ENCODE assay signal across 8 cellular contexts in genomic region chr3:42590989-42591756, GRCh38. TPM values are rescaled to one million over a fixed set of nuclear protein-coding genes. Genes with fewer than 3 reads are reported as not detected.
A peak's percentile ranks its signal among the peaks of the same experiment; 100 is the strongest.
DNase-seq lines count a peak whose midpoint lies in the region; ATAC-seq and TF ChIP-seq lines count a peak whose summit lies in the region.

No MANE protein-coding gene starts in this region.

- peak overlapping the region; percentile 54 for H3K27ac ChIP-seq in GM23248
- H3K27ac ChIP-seq in RWPE1 = peak overlapping the region; percentile 82
- peak overlapping the region; percentile 58 for H3K27ac ChIP-seq in epithelial cell of prostate
- peak overlapping the region; percentile 70 to 77 for H3K27ac ChIP-seq in ovary

- H3K4me1 ChIP-seq in GM23248 (ENCODE audit: insufficient read depth) = peaks cover 8% of the 10 kb centered on the region; the same call in 1 of the 2 replicates
- H3K4me1 ChIP-seq in ovary (ENCODE audit: insufficient read depth) = no peaks in the 10 kb centered on the region

- TF ChIP-seq EP300 in ovary (IDR thresholded peaks at IDR 0.05) = no peak

- peaks cover 7% of the 10 kb centered on the region; the same call in 1 of the 2 replicates for H3F3A ChIP-seq in GM23248 (ENCODE audit: insufficient read depth)

- H3K9me3 ChIP-seq in GM23248 (ENCODE audit: low read depth) (no peaks in the 10 kb centered on the region), ovary (no peaks in the 10 kb centered on the region)

- CTCF ChIA-PET in RWPE1 (lab: Yijun Ruan, JAX) = no interaction called here

- H2AFZ ChIP-seq in GM23248 = peak overlapping the region; percentile 66

- in situ Hi-C loops in GM23248 (cut with MboI) = no loop called here

- DNase-seq in GM23248 = peak; percentile 51
- DNase-seq in RWPE1 (ENCODE audit: low spot score) = no peak
- no peak for DNase-seq in epithelial cell of prostate (ENCODE audit: low read depth, low spot score)
- DNase-seq in ovary = peak in 2 of 5 donors; percentile 34 to 47
- DNase-seq in hippocampal formation (lab: John Stamatoyannopoulos, UW) = no peak
- no peak for DNase-seq in T-helper 9 cell
- no peak for DNase-seq in SK-N-DZ (ENCODE audit: low spot score)

- H3K9ac ChIP-seq in GM23248 = peak overlapping the region; percentile 85

- peaks cover 53% of the 10 kb centered on the region for H3K79me2 ChIP-seq in GM23248 (ENCODE audit: insufficient read depth)

- H3K4me2 ChIP-seq in GM23248 (ENCODE audit: unreplicated experiment) = peak overlapping the region; percentile 73

- POLR2A ChIA-PET in RWPE1 (lab: Yijun Ruan, JAX; ENCODE audit: low non-redundant PET) = interaction anchor here (0.6 to 1.6 kb wide), 3 partner anchors 9 to 530 kb away, joined by 3 to 8 read pairs (median 6); partner anchors contain the start of gene NKTR

- H3K9me2 ChIP-seq in GM23248 (ENCODE audit: insufficient read depth) = no peaks in the 10 kb centered on the region

- 4 to 8% methylated on average over 26 to 44 of the region's 44 CpGs for WGBS in GM23248 (ENCODE audit: low coverage in 1 of 2, low lambda C conversion rate in 2 of 2, missing lambda C conversion rate in 2 of 2), 2 experiments
- 4 to 7% (median 6%) methylated on average over 42 to 44 of the region's 44 CpGs for WGBS in ovary, 3 donors

- peaks cover 16% of the 10 kb centered on the region; the same call in 1 of the 2 replicates for H3K36me3 ChIP-seq in GM23248 (ENCODE audit: low read depth)
- no peaks in the 10 kb centered on the region for H3K36me3 ChIP-seq in ovary

- no peaks in the 10 kb centered on the region for H3K27me3 ChIP-seq in GM23248 (replicated peaks; ENCODE audit: insufficient read depth)
- no peaks in the 10 kb centered on the region for H3K27me3 ChIP-seq in ovary

- no peak for ATAC-seq in GM19467 (IDR thresholded peaks at IDR 0.05; ENCODE audit: unreplicated experiment)

- intact Hi-C loops in ovary (cut with DNase I) = no loop called here

- no peak for TF ChIP-seq POLR2A in ovary (IDR thresholded peaks at IDR 0.05)

- no peaks in the 10 kb centered on the region for H4K20me1 ChIP-seq in GM23248 (ENCODE audit: insufficient read depth)

- TF ChIP-seq CTCF in RWPE1 (conservative IDR thresholded peaks at IDR 0.05; ENCODE audit: low read depth) = no peak
- TF ChIP-seq CTCF in ovary (IDR thresholded peaks at IDR 0.05) = no peak

- H3K4me3 ChIP-seq in GM23248 (peak overlapping the region; percentile 75), ovary (peak overlapping the region; percentile 93)

RNA-seq across cellular contexts. Expression of gene SS18L2, which starts 0.5 kb away (rescaled TPM):
- 11.1 and 23.5 TPM in 2 replicates for total RNA-seq in GM23248 (2014; rRNA removed; shearing (Covaris generic))
- 46.9 and 49.1 TPM in 2 replicates for polyA plus RNA-seq in GM23248 (2016; fragmentation: Nextera tagmentation; extraction: Ambion mirVana)
- 10 to 100 TPM; 17.9 to 22.8 (median 20.2) TPM for total RNA-seq in ovary
- 10 to 100 TPM; 21.9 to 24.5 TPM for polyA plus RNA-seq in ovary
- polyA plus RNA-seq in SK-N-DZ (2014; cell fraction: cytosol; rRNA removed) = 38.6 and 38.8 TPM in 2 replicates
- 25.7 and 37.1 TPM in 2 replicates for polyA plus RNA-seq in SK-N-DZ (2014; cell fraction: nucleus; rRNA removed)

RNA-seq across cellular contexts. Expression of gene NKTR, which starts 9.3 kb away (rescaled TPM):
- 26.0 and 41.9 TPM in 2 replicates for total RNA-seq in GM23248 (2014; rRNA removed; shearing (Covaris generic))
- polyA plus RNA-seq in GM23248 (2016; fragmentation: Nextera tagmentation; extraction: Ambion mirVana) = 25.8 and 32.6 TPM in 2 replicates
- total RNA-seq in ovary = 100 to 1,000 TPM in 1 of 7 donors, 10 to 100 TPM in 6; 68.6 to 114 (median 89.7) TPM
- polyA plus RNA-seq in ovary = 10 to 100 TPM; 26.2 to 61.5 TPM
- 18.0 and 31.5 TPM in 2 replicates for polyA plus RNA-seq in SK-N-DZ (2014; cell fraction: cytosol; rRNA removed)
- polyA plus RNA-seq in SK-N-DZ (2014; cell fraction: nucleus; rRNA removed) = 131 and 159 TPM in 2 replicates

RNA-seq across cellular contexts. Expression of gene SEC22C, which starts 9.4 kb away (rescaled TPM):
- 67.3 and 80.1 TPM in 2 replicates for total RNA-seq in GM23248 (2014; rRNA removed; shearing (Covaris generic))
- polyA plus RNA-seq in GM23248 (2016; fragmentation: Nextera tagmentation; extraction: Ambion mirVana) (55.9 and 56.9 TPM in 2 replicates), ovary (10 to 100 TPM; 31.4 to 53.7 TPM)
- 10 to 100 TPM; 33.7 to 68.5 (median 46.0) TPM for total RNA-seq in ovary
- 41.0 and 48.4 TPM in 2 replicates for polyA plus RNA-seq in SK-N-DZ (2014; cell fraction: cytosol; rRNA removed)
- 26.8 and 32.7 TPM in 2 replicates for polyA plus RNA-seq in SK-N-DZ (2014; cell fraction: nucleus; rRNA removed)
